ENCODE assay signal across 10 cellular contexts in genomic region chrX:30309139-30309571, GRCh38. TPM values are rescaled to one million over a fixed set of nuclear protein-coding genes. Genes with fewer than 3 reads are reported as not detected.
DNase-seq lines count a peak whose midpoint lies in the region; ATAC-seq and TF ChIP-seq lines count a peak whose summit lies in the region.
"Had no signal": no experiment of that assay in that cellular context is flagged by ENCODE, and none has a peak within 500 bp of the region (broad histone marks: within the 10 kb centered on the region; RNA-seq: fewer than 3 reads in every experiment).

Gene NR0B1 (minus strand): TSS chrX:30309390. CDS start chrX:30309363, 27 bp downstream.

- peak within 1 kb of the TSS; percentile 32; the same call in 1 of the 2 replicates for H3K27ac ChIP-seq in VCaP
- no peak within 1 kb of the TSS for H3K27ac ChIP-seq in iPS DF 6.9 (ENCODE audit: low read length)
- H3K27ac ChIP-seq in stomach smooth muscle (ENCODE audit: low read length), result no peak within 1 kb of the TSS
- no peak within 1 kb of the TSS for H3K27ac ChIP-seq in transverse colon

- H3K9ac ChIP-seq in stomach smooth muscle (ENCODE audit: low read length in 2 of 2), result no peak within 1 kb of the TSS

- H3K4me1 ChIP-seq in iPS DF 6.9 (ENCODE audit: control insufficient read depth, insufficient read depth, low read length) (no peaks in the 10 kb centered on the region; the same call in 1 of the 2 replicates), stomach smooth muscle (ENCODE audit: control insufficient read depth, insufficient read depth, low read length) (no peaks in the 10 kb centered on the region), transverse colon (no peaks in the 10 kb centered on the region)

- H3K27me3 Mint-ChIP-seq in activated naive CD4-positive, alpha-beta T cell treated with anti-CD3 and anti-CD28 coated beads for 36 hours (ENCODE audit: low read depth), result peaks cover 6% of the 10 kb centered on the region

- TF ChIP-seq CTCF in VCaP (conservative IDR thresholded peaks at IDR 0.05), result no peak
- TF ChIP-seq CTCF in transverse colon (IDR thresholded peaks at IDR 0.05), result no peak

- intact Hi-C loops in activated naive CD4-positive, alpha-beta T cell treated with anti-CD3 and anti-CD28 coated beads for 36 hours (cut with micrococcal nuclease), result no loop called here
- intact Hi-C loops in transverse colon (cut with DNase I; ENCODE audit: low total_unique reads), result no loop called here

- no peak for TF ChIP-seq POLR2A in transverse colon (IDR thresholded peaks at IDR 0.05)

- H3K9me3 Mint-ChIP-seq in activated naive CD4-positive, alpha-beta T cell treated with anti-CD3 and anti-CD28 coated beads for 36 hours, result no peaks in the 10 kb centered on the region

- DNase-seq in NCI-H2081 (lab: John Stamatoyannopoulos, UW), result peak; percentile 5 to 35
- DNase-seq in NCI-H2081 treated with DMSO at 0.1 percent for 48 hours (lab: John Stamatoyannopoulos, UW), result no peak
- DNase-seq in iPS DF 6.9 (ENCODE audit: low read depth, low spot score), result no peak
- no peak for DNase-seq in activated naive CD4-positive, alpha-beta T cell treated with anti-CD3 and anti-CD28 coated beads for 36 hours
- no peak for DNase-seq in transverse colon
- DNase-seq: activated naive CD4-positive, alpha-beta T cell treated with Interleukin-2 at 50 U/mL for 16 hours; T-helper 1 cell had no signal

- no peak within 1 kb of the TSS for H3K27ac Mint-ChIP-seq in activated naive CD4-positive, alpha-beta T cell treated with anti-CD3 and anti-CD28 coated beads for 36 hours

- CTCF ChIA-PET in activated naive CD4-positive, alpha-beta T cell treated with anti-CD3 and anti-CD28 coated beads for 36 hours (lab: Charles Lee), result no interaction called here

- H3K27me3 ChIP-seq in iPS DF 6.9 (ENCODE audit: control insufficient read depth, insufficient read depth, low read length), result peaks cover 20% of the 10 kb centered on the region
- peaks cover 14 to 16% of the 10 kb centered on the region in 2 donors for H3K27me3 ChIP-seq in stomach smooth muscle (ENCODE audit: control insufficient read depth in 1 of 2, insufficient read depth in 2 of 2, low read length in 2 of 2)
- H3K27me3 ChIP-seq in transverse colon, result peaks cover 23% of the 10 kb centered on the region

- WGBS in iPS DF 6.9 (ENCODE audit: insufficient coverage, insufficient read length), result no CpG with 5 or more reads among the region's 46 CpGs
- WGBS in transverse colon (ENCODE audit: low coverage in 1 of 2), 2 donors, result 39% methylated on average over 42 of the region's 46 CpGs; no CpG with 5 or more reads in 1 of the 2 donors

- H3K4me3 ChIP-seq in iPS DF 6.9 (ENCODE audit: low read length) (peak within 1 kb of the TSS; percentile 43; the same call in 1 of the 2 replicates), stomach smooth muscle (ENCODE audit: low read length in 2 of 2) (peak within 1 kb of the TSS; percentile 19 to 29), transverse colon (no peak within 1 kb of the TSS)

- TF ChIP-seq EP300 in transverse colon (IDR thresholded peaks at IDR 0.05; ENCODE audit: low read depth), result no peak

- no peak within 1 kb of the TSS for H3K4me3 Mint-ChIP-seq in activated naive CD4-positive, alpha-beta T cell treated with anti-CD3 and anti-CD28 coated beads for 36 hours

- in situ Hi-C loops in transverse colon (cut with MboI; ENCODE audit: low pct_ligation_motif_present in 1 of 4, low pct_unique_long_range_greater_than_20kb in 1 of 4, low sequenced_read_pairs in 3 of 4), result no loop called here

- H3K36me3 ChIP-seq in iPS DF 6.9 (ENCODE audit: control insufficient read depth, insufficient read depth, low read length) (no peaks in the 10 kb centered on the region), stomach smooth muscle (ENCODE audit: control insufficient read depth in 2 of 2, insufficient read depth in 2 of 2, low read length in 2 of 2) (no peaks in the 10 kb centered on the region), transverse colon (no peaks in the 10 kb centered on the region)

- no peaks in the 10 kb centered on the region for H3K36me3 Mint-ChIP-seq in activated naive CD4-positive, alpha-beta T cell treated with anti-CD3 and anti-CD28 coated beads for 36 hours (ENCODE audit: low read depth)

- ATAC-seq in HG02623 (IDR thresholded peaks at IDR 0.05; ENCODE audit: unreplicated experiment), result no peak

- peaks cover 3% of the 10 kb centered on the region for H3K4me1 Mint-ChIP-seq in activated naive CD4-positive, alpha-beta T cell treated with anti-CD3 and anti-CD28 coated beads for 36 hours (ENCODE audit: low read depth)

- H3K9me3 ChIP-seq in iPS DF 6.9 (ENCODE audit: control insufficient read depth, insufficient read depth, low read length) (no peaks in the 10 kb centered on the region), stomach smooth muscle (ENCODE audit: control insufficient read depth in 2 of 2, low read length in 2 of 2) (no peaks in the 10 kb centered on the region), transverse colon (no peaks in the 10 kb centered on the region)

RNA-seq across cellular contexts. Expression of gene NR0B1, which starts in this region (rescaled TPM):
- total RNA-seq in activated naive CD4-positive, alpha-beta T cell treated with anti-CD3 and anti-CD28 coated beads for 36 hours, result not detected
- not detected for total RNA-seq in transverse colon

Comparison
In these comparisons a context has a peak if more than half of its experiments do, and no peak if none do; other contexts are left out.
1. DNase-seq: peak in NCI-H2081 (2 of 2); none in NCI-H2081 treated with DMSO at 0.1 percent for 48 hours (single experiment), iPS DF 6.9 (single experiment), activated naive CD4-positive, alpha-beta T cell treated with anti-CD3 and anti-CD28 coated beads for 36 hours (single experiment) and transverse colon (single experiment).
2. H3K4me3 ChIP-seq: peak in iPS DF 6.9 (single experiment) and stomach smooth muscle (2 of 2); none in transverse colon (0 of 4).